ENCODE assay signal across 19 cellular contexts in the genomic region with DNA sequence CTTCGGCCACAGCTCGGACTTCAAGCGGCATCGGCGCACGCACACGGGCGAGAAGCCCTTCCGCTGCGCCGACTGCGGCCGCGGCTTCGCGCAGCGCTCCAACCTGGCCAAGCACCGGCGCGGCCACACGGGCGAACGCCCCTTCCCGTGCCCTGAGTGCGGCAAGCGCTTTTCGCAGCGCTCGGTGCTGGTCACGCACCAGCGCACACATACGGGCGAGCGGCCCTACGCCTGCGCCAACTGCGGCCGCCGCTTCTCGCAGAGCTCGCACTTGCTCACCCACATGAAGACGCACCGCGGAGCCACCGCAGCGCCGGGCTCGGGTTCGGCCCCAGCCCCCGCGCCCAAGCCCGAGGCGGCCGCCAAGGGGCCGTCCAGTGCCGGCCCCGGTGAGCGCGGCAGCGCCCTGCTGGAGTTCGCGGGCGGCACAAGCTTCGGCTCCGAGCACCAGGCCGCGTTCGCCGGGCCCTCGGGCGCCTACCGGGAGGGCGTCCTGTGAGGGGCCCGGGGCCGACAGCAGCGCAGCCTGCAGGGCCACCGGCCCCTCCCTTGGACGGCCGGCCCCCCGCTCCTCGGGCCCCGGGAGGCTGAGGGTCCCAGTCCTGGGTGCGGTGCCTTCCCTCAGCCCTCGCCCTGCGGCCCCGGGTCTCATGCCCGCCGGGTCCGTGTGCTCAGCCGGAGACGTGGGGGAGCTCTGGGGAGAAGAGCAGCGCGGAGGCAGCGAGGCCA. TPM values are rescaled to one million over a fixed set of nuclear protein-coding genes. Genes with fewer than 3 reads are reported as not detected.
DNase-seq lines count a peak whose midpoint lies in the region; ATAC-seq and TF ChIP-seq lines count a peak whose summit lies in the region.
"Had no signal": no experiment of that assay in that cellular context is flagged by ENCODE, and none has a peak within 500 bp of the region (broad histone marks: within the 10 kb centered on the region; RNA-seq: fewer than 3 reads in every experiment).

No MANE protein-coding gene starts in this region.

- no peak overlapping the region for H3K4me2 ChIP-seq in GM23338
- H3K4me2 ChIP-seq: BLaER1 treated with 17β-estradiol and CSF1 and Interleukin-3, amounts not matched to agents 10 nM and 100 nM; KMS-11 had no signal

- no peaks in the 10 kb centered on the region for H3K27me3 ChIP-seq in GM23338 (ENCODE audit: insufficient read depth)
- H3K27me3 ChIP-seq: BLaER1 treated with 17β-estradiol and CSF1 and Interleukin-3, amounts not matched to agents 10 nM and 100 nM; SJCRH30 had no signal

- H3K4me1 Mint-ChIP-seq in GM23338 (peaks cover 9% of the 10 kb centered on the region), chondrocyte (ENCODE audit: low read depth) (no peaks in the 10 kb centered on the region)

- H3F3A ChIP-seq in GM23338 (replicated peaks; ENCODE audit: low read depth) = no peaks in the 10 kb centered on the region

- peaks cover 7% of the 10 kb centered on the region; the same call in 1 of the 2 replicates for H3K4me1 ChIP-seq in GM23338 (ENCODE audit: insufficient read depth)
- H3K4me1 ChIP-seq: SJCRH30 had no signal

- H3K9me3 Mint-ChIP-seq in GM23338 = no peaks in the 10 kb centered on the region
- H3K9me3 Mint-ChIP-seq in chondrocyte (ENCODE audit: low read depth) = no peaks in the 10 kb centered on the region

- ATAC-seq in GM23338 (peak; percentile 19; the same call in 2 of the 3 replicates), GM21423 (IDR thresholded peaks at IDR 0.05; ENCODE audit: unreplicated experiment) (no peak)

- peak; percentile 51 for DNase-seq in activated effector memory CD4-positive, alpha-beta T cell treated with anti-CD3 and anti-CD28 coated beads, Interleukin-2, amount 50 U/mL, for 16 hours
- DNase-seq in activated effector memory CD4-positive, alpha-beta T cell treated with Interleukin-2 at 50 U/mL for 16 hours = no peak
- DNase-seq in GM23338 (ENCODE audit: low spot score) (no peak), left kidney (ENCODE audit: low read depth, low spot score) (peak; percentile 47), dermis blood vessel endothelial cell (no peak), midbrain (lab: John Stamatoyannopoulos, UW) (no peak), chondrocyte (ENCODE audit: low spot score) (no peak)
- DNase-seq: DMS153, HCEC 1CT, NCI-H1048, NCI-H1436 treated with DMSO at 0.1 percent for 48 hours, NCI-H2081, NCI-H510A, NCI-H774, RPMI8226, SJCRH30 had no signal

- H3K36me3 Mint-ChIP-seq in GM23338 (ENCODE audit: low read depth) (peaks cover 27% of the 10 kb centered on the region), chondrocyte (ENCODE audit: low read depth) (peaks cover 18% of the 10 kb centered on the region)

- TF ChIP-seq CTCF in GM23338 (conservative IDR thresholded peaks at IDR 0.05; ENCODE audit: low read depth in 2 of 2) (no peak), chondrocyte (IDR thresholded peaks at IDR 0.05) (no peak)

- no peak overlapping the region for H2AFZ ChIP-seq in GM23338

- H3K27ac Mint-ChIP-seq in GM23338 (no peak overlapping the region), chondrocyte (ENCODE audit: unreplicated experiment) (no peak overlapping the region)

- no peak overlapping the region for H3K4me3 Mint-ChIP-seq in GM23338
- no peak overlapping the region for H3K4me3 Mint-ChIP-seq in chondrocyte (ENCODE audit: unreplicated experiment)

- H3K27me3 Mint-ChIP-seq in GM23338 (ENCODE audit: insufficient read depth, low read depth, poor library complexity) (peaks cover 7% of the 10 kb centered on the region), chondrocyte (ENCODE audit: low read depth) (no peaks in the 10 kb centered on the region)

- no peak overlapping the region for H3K27ac ChIP-seq in GM23338 (ENCODE audit: low read depth)
- H3K27ac ChIP-seq: BLaER1 treated with 17β-estradiol and CSF1 and Interleukin-3, amounts not matched to agents 10 nM and 100 nM; KMS-11; SJCRH30 had no signal

- no peaks in the 10 kb centered on the region; the same call in 1 of the 2 replicates for H4K20me1 ChIP-seq in GM23338 (replicated peaks; ENCODE audit: insufficient read depth)

- no peaks in the 10 kb centered on the region for H3K36me3 ChIP-seq in GM23338 (ENCODE audit: insufficient read depth)

- H3K4me3 ChIP-seq in GM23338 = no peak overlapping the region
- H3K4me3 ChIP-seq: SJCRH30 had no signal

- H3K9me2 ChIP-seq in GM23338 (ENCODE audit: insufficient read depth) = no peaks in the 10 kb centered on the region

- no peaks in the 10 kb centered on the region for H3K79me2 ChIP-seq in GM23338 (replicated peaks; ENCODE audit: insufficient read depth)

TF ChIP-seq in GM23338, 12 proteins besides CTCF, POLR2A, EP300 and RAD21 (continues in another document):
- TF ChIP-seq, protein P1, sequence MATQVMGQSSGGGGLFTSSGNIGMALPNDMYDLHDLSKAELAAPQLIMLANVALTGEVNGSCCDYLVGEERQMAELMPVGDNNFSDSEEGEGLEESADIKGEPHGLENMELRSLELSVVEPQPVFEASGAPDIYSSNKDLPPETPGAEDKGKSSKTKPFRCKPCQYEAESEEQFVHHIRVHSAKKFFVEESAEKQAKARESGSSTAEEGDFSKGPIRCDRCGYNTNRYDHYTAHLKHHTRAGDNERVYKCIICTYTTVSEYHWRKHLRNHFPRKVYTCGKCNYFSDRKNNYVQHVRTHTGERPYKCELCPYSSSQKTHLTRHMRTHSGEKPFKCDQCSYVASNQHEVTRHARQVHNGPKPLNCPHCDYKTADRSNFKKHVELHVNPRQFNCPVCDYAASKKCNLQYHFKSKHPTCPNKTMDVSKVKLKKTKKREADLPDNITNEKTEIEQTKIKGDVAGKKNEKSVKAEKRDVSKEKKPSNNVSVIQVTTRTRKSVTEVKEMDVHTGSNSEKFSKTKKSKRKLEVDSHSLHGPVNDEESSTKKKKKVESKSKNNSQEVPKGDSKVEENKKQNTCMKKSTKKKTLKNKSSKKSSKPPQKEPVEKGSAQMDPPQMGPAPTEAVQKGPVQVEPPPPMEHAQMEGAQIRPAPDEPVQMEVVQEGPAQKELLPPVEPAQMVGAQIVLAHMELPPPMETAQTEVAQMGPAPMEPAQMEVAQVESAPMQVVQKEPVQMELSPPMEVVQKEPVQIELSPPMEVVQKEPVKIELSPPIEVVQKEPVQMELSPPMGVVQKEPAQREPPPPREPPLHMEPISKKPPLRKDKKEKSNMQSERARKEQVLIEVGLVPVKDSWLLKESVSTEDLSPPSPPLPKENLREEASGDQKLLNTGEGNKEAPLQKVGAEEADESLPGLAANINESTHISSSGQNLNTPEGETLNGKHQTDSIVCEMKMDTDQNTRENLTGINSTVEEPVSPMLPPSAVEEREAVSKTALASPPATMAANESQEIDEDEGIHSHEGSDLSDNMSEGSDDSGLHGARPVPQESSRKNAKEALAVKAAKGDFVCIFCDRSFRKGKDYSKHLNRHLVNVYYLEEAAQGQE (IDR thresholded peaks at IDR 0.05; ENCODE audit: unreplicated experiment) = no peak
- no peak for TF ChIP-seq CREB1 (CRISPR knock-in tag; IDR thresholded peaks at IDR 0.05; ENCODE audit: low read depth)
- no peak for TF ChIP-seq ETS1 (IDR thresholded peaks at IDR 0.05)
- no peak for TF ChIP-seq EZH2phosphoT487 (IDR thresholded peaks at IDR 0.05; ENCODE audit: unreplicated experiment)
- TF ChIP-seq ZNF331 (CRISPR knock-in tag; IDR thresholded peaks at IDR 0.05; ENCODE audit: low read depth) = no peak
- no peak for TF ChIP-seq NANOG (IDR thresholded peaks at IDR 0.05; ENCODE audit: borderline replicate concordance)
- no peak for TF ChIP-seq STAT1 (IDR thresholded peaks at IDR 0.05; ENCODE audit: unreplicated experiment)

RNA-seq across cellular contexts. Expression of gene ZNF316, which starts 17.2 kb away (rescaled TPM):
- 13.2 and 17.4 TPM in 2 replicates for total RNA-seq in GM23338 (2014; rRNA removed; shearing (Covaris generic))
- polyA plus RNA-seq in GM23338 (2016; fragmentation: Nextera tagmentation; extraction: Ambion mirVana) = 1.1 and 1.2 TPM in 2 replicates
- total RNA-seq in dermis blood vessel endothelial cell (18.4 and 25.9 TPM in 2 replicates), chondrocyte (26.0 to 32.5 TPM (median 28.9 TPM) in 3 replicates)

RNA-seq across cellular contexts. Expression of gene ZNF853, which starts 38.9 kb away (rescaled TPM):
- 8.9 and 9.8 TPM in 2 replicates for total RNA-seq in GM23338 (2014; rRNA removed; shearing (Covaris generic))
- polyA plus RNA-seq in GM23338 (2016; fragmentation: Nextera tagmentation; extraction: Ambion mirVana) = 0.32 and 0.78 TPM in 2 replicates
- total RNA-seq in dermis blood vessel endothelial cell (0.93 and 1.0 TPM in 2 replicates), chondrocyte (13.4 to 16.2 TPM (median 15.1 TPM) in 3 replicates)

RNA-seq across cellular contexts. Expression of gene ZNF12, which starts 52.5 kb away (rescaled TPM):
- total RNA-seq in GM23338 (2014; rRNA removed; shearing (Covaris generic)) = 16.9 and 17.8 TPM in 2 replicates
- 8.5 and 9.6 TPM in 2 replicates for polyA plus RNA-seq in GM23338 (2016; fragmentation: Nextera tagmentation; extraction: Ambion mirVana)
- total RNA-seq in dermis blood vessel endothelial cell = 16.8 and 18.7 TPM in 2 replicates
- total RNA-seq in chondrocyte = 16.0 to 18.1 TPM (median 17.5 TPM) in 3 replicates

Comparison
In these comparisons a context has a peak if more than half of its experiments do, and no peak if none do; other contexts are left out.
1. DNase-seq: peak in activated effector memory CD4-positive, alpha-beta T cell treated with anti-CD3 and anti-CD28 coated beads, Interleukin-2, amount 50 U/mL, for 16 hours (single experiment) and left kidney (single experiment); none in activated effector memory CD4-positive, alpha-beta T cell treated with Interleukin-2 at 50 U/mL for 16 hours (single experiment), GM23338 (single experiment), dermis blood vessel endothelial cell (single experiment), midbrain (single experiment) and chondrocyte (single experiment).